ENCODE assay signal across 8 cellular contexts in the genomic region with DNA sequence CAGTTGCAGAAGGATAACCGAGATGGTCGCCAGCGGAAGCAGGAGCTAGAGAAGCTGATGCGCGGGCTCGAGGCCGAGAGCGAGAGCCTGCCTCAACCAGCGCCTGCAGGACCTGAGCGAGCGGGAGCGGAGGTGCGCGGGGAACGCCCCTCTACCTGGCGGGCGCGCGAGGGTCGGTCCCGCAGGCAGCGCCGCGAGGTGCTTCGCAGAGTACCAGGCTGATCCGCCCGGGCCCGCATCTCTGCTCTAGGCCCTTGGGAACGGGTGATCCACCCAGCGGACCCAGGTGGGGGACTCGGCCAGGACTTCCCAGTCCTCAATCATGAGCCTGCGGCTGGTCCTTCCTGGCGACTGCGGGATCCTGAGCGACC.
DNase-seq lines count a peak whose midpoint lies in the region; ATAC-seq and TF ChIP-seq lines count a peak whose summit lies in the region.
"Not testable (repeated sequence)": the region's sequence is repeated elsewhere in the genome, so short reads cannot be mapped to it uniquely, and the experiment has no call there.

No MANE protein-coding gene starts in this region.

- TF ChIP-seq CTCF in HEK293 (tag by site-specific recombination; IDR thresholded peaks at IDR 0.05): 0 out of 2 replicates have a peak, but pooled peaks have one; percentile 5
- TF ChIP-seq CTCF in activated B cell treated with CpG ODN at 0.5 μM for 24 hours (IDR thresholded peaks at IDR 0.05); breast epithelium (IDR thresholded peaks at IDR 0.05); hepatocyte (IDR thresholded peaks at IDR 0.05; ENCODE audit: poor library complexity); omental fat pad (IDR thresholded peaks at IDR 0.05); upper lobe of right lung (IDR thresholded peaks at IDR 0.05): not testable (repeated sequence)

- not testable (repeated sequence) for TF ChIP-seq POLR2A in breast epithelium (IDR thresholded peaks at IDR 0.05)

- H3K4me3 ChIP-seq in HEK293 (ENCODE audit: low read depth, low read length) (peak overlapping the region; percentile 55), breast epithelium (peak overlapping the region; percentile 44 to 76 (median 57)), hepatocyte (peak overlapping the region; percentile 21), upper lobe of right lung (peak overlapping the region; percentile 62)

- H3K36me3 ChIP-seq in HEK293 (ENCODE audit: control insufficient read depth in 2 of 2, insufficient read depth in 1 of 2, low read length in 2 of 2); breast epithelium; hepatocyte (replicated peaks; ENCODE audit: insufficient read depth, low read depth); upper lobe of right lung: not testable (repeated sequence)

- not testable (repeated sequence) for H3K9me3 ChIP-seq in HEK293 (ENCODE audit: control insufficient read depth, insufficient read depth, low read depth, low read length); breast epithelium; hepatocyte (ENCODE audit: low read depth); upper lobe of right lung

- peak overlapping the region; percentile 43 for H2AFZ ChIP-seq in hepatocyte

- not testable (repeated sequence) for H3K4me1 ChIP-seq in HEK293 (ENCODE audit: control insufficient read depth, insufficient read depth, low read length); breast epithelium; hepatocyte (ENCODE audit: insufficient read depth); upper lobe of right lung

- not testable (repeated sequence) for H3K36me3 Mint-ChIP-seq in activated B cell treated with CpG ODN at 0.5 μM for 24 hours (ENCODE audit: low read depth)

- CTCF ChIA-PET in HEK293 (lab: Yijun Ruan, JAX); activated B cell treated with CpG ODN at 0.5 μM for 24 hours (lab: Charles Lee): not testable (repeated sequence)

- not testable (repeated sequence) for H3K9me3 Mint-ChIP-seq in activated B cell treated with CpG ODN at 0.5 μM for 24 hours

- H3K27me3 Mint-ChIP-seq in activated B cell treated with CpG ODN at 0.5 μM for 24 hours: not testable (repeated sequence)

- ATAC-seq in GM18520 (IDR thresholded peaks at IDR 0.05; ENCODE audit: unreplicated experiment) (peak; percentile 3), HG03469 (IDR thresholded peaks at IDR 0.05; ENCODE audit: unreplicated experiment) (peak; percentile 9), omental fat pad (ENCODE audit: low FRiP score) (peak; percentile 16), upper lobe of right lung (peak; percentile 4)
- ATAC-seq in activated B cell treated with CpG ODN at 0.5 μM for 24 hours (ENCODE audit: low read depth): not testable (repeated sequence)

- H3K27ac ChIP-seq in HEK293 (ENCODE audit: extremely low read depth, low read depth, low read length) (peak overlapping the region; percentile 41; the same call in 1 of the 2 replicates), breast epithelium (peak overlapping the region; percentile 76 to 91), hepatocyte (peak overlapping the region; percentile 92), upper lobe of right lung (peak overlapping the region; percentile 79)

- peak; percentile 36 for DNase-seq in activated B cell treated with CpG ODN at 0.5 μM for 24 hours
- DNase-seq in breast epithelium (ENCODE audit: low spot score in 2 of 2); hepatocyte (ENCODE audit: low spot score); omental fat pad (ENCODE audit: low spot score); upper lobe of right lung: not testable (repeated sequence)

- H3K9me2 ChIP-seq in hepatocyte (replicated peaks; ENCODE audit: insufficient read depth): not testable (repeated sequence)

- not testable (repeated sequence) for H3K79me2 ChIP-seq in hepatocyte

- H3K27me3 ChIP-seq in breast epithelium, hepatocyte, upper lobe of right lung: not testable (repeated sequence)

- WGBS in hepatocyte (ENCODE audit: low lambda C conversion rate, missing lambda C conversion rate): 0% methylated on average over 13 of the region's 35 CpGs

- peak overlapping the region; percentile 100 for H3K27ac Mint-ChIP-seq in activated B cell treated with CpG ODN at 0.5 μM for 24 hours

- H3K4me1 Mint-ChIP-seq in activated B cell treated with CpG ODN at 0.5 μM for 24 hours: peaks cover 15% of the 10 kb centered on the region

- H4K20me1 ChIP-seq in hepatocyte (ENCODE audit: insufficient read depth, poor library complexity, severe bottlenecking): not testable (repeated sequence)

- peak overlapping the region; percentile 98 for H3K4me3 Mint-ChIP-seq in activated B cell treated with CpG ODN at 0.5 μM for 24 hours

- POLR2A ChIA-PET in HEK293 (lab: Yijun Ruan, JAX) (interaction anchor here (1.3 kb wide), 1 partner anchor 76 kb away, joined by 5 read pairs; no protein-coding TSS in a partner anchor), activated B cell treated with CpG ODN at 0.5 μM for 24 hours (lab: Charles Lee) (interaction anchor here (1.0 to 1.3 kb wide), 2 partner anchors 47 to 194 kb away, joined by 4 to 7 read pairs; partner anchors contain the start of gene MED15)

- H3K4me2 ChIP-seq in hepatocyte: peak overlapping the region; percentile 86

- intact Hi-C loops in activated B cell treated with CpG ODN at 0.5 μM for 24 hours (cut with micrococcal nuclease): loop anchor here (2.0 to 5.0 kb wide), 4 partner anchors 157 to 845 kb away; partner anchors contain the start of genes PI4KA and SNAP29
- intact Hi-C loops in breast epithelium (cut with DNase I; ENCODE audit: low total_unique reads); upper lobe of right lung (cut with DNase I): not testable (repeated sequence)

TF ChIP-seq in HEK293, 187 proteins besides CTCF, POLR2A, EP300 and RAD21:
- TF ChIP-seq ZNF2 (tag by site-specific recombination; IDR thresholded peaks at IDR 0.05): 0 out of 2 replicates have a peak, but pooled peaks have one; percentile 31
- peak; percentile 76; the same call in 1 of the 2 replicates for TF ChIP-seq ZBTB6 (tag by site-specific recombination; IDR thresholded peaks at IDR 0.05)
- TF ChIP-seq KLF9 (tag by site-specific recombination; IDR thresholded peaks at IDR 0.05; ENCODE audit: low read depth): peak; percentile 15; the same call in 1 of the 2 replicates
- TF ChIP-seq ZNF394 (tag by site-specific recombination; IDR thresholded peaks at IDR 0.05; ENCODE audit: borderline replicate concordance): peak; percentile 88
- peak; percentile 44 for TF ChIP-seq OSR2 (tag by site-specific recombination; IDR thresholded peaks at IDR 0.05)
- peak; percentile 55; the same call in 1 of the 2 replicates for TF ChIP-seq ZBTB8A (tag by site-specific recombination; IDR thresholded peaks at IDR 0.05)
- TF ChIP-seq KLF17 (tag by site-specific recombination; IDR thresholded peaks at IDR 0.05): 0 out of 2 replicates have a peak, but pooled peaks have one; percentile 27
- peak; percentile 30; the same call in 1 of the 2 replicates for TF ChIP-seq ZSCAN5A (tag by site-specific recombination; IDR thresholded peaks at IDR 0.05)
- TF ChIP-seq ZBTB17 (tag by site-specific recombination; IDR thresholded peaks at IDR 0.05): peak; percentile 91
- peak; percentile 80 for TF ChIP-seq ZNF335 (tag by site-specific recombination; conservative IDR thresholded peaks at IDR 0.05)

Comparison
In these comparisons a context has a peak if more than half of its experiments do, and no peak if none do; other contexts are left out.
1. H3K27ac ChIP-seq: peak in every context shown above with its lines; median percentile 92 in hepatocyte; 84 in breast epithelium; 79 in upper lobe of right lung; 41 in HEK293.